8 cellular contexts compared by ENCODE assay signal in genomic region chr12:105053116-105053572, GRCh38. TPM values are rescaled to one million over a fixed set of nuclear protein-coding genes. Genes with fewer than 3 reads are reported as not detected.
DNase-seq lines count a peak whose midpoint lies in the region; ATAC-seq, FAIRE-seq and TF ChIP-seq lines count a peak whose summit lies in the region.

No MANE protein-coding gene starts in this region.

- no peaks in the 10 kb centered on the region for H3K4me1 ChIP-seq in thoracic aorta (ENCODE audit: control insufficient read depth in 1 of 2, low read depth in 2 of 2)

- peak; percentile 75 for DNase-seq in AG09319 (ENCODE audit: extremely low read depth, low read depth)
- DNase-seq in GM19239 (ENCODE audit: insufficient read length, low spot score), result peak; percentile 23
- peak; percentile 39 for DNase-seq in MG63
- peak; percentile 61 to 73 for DNase-seq in SHP77 (lab: John Stamatoyannopoulos, UW)
- DNase-seq in activated T-helper 1 cell treated with anti-CD3 and anti-CD28 coated beads, Interleukin-2, amount 50 U/mL, for 16 hours (ENCODE audit: low read depth in 1 of 2, low spot score in 1 of 2), result peak; percentile 49 to 52
- peak; percentile 75 to 88 for DNase-seq in foreskin fibroblast
- peak; percentile 77 for DNase-seq in omental fat pad (ENCODE audit: low spot score)
- peak; percentile 29 for DNase-seq in thoracic aorta (ENCODE audit: low spot score)

- peak; percentile 92 for TF ChIP-seq CTCF in AG09319 (IDR thresholded peaks at IDR 0.05; ENCODE audit: low read depth, low read length)
- TF ChIP-seq CTCF in foreskin fibroblast (IDR thresholded peaks at IDR 0.05; ENCODE audit: low read depth, low read length), result peak; percentile 84
- peak in 2 of 3 donors; percentile 13 to 46 for TF ChIP-seq CTCF in omental fat pad (IDR thresholded peaks at IDR 0.05)
- peak; percentile 91 for TF ChIP-seq CTCF in thoracic aorta (IDR thresholded peaks at IDR 0.05)

- no peaks in the 10 kb centered on the region for H3K27me3 ChIP-seq in MG63
- no peaks in the 10 kb centered on the region for H3K27me3 ChIP-seq in thoracic aorta (replicated peaks; ENCODE audit: insufficient read depth)

- no peak overlapping the region for H3K4me3 ChIP-seq in MG63
- H3K4me3 ChIP-seq in foreskin fibroblast (ENCODE audit: low read depth in 1 of 2, low read length in 2 of 2), result no peak overlapping the region
- H3K4me3 ChIP-seq in thoracic aorta, result no peak overlapping the region

- H3K9me3 ChIP-seq in MG63 (peaks cover 11% of the 10 kb centered on the region; the same call in 1 of the 2 replicates), thoracic aorta (peaks cover 7% of the 10 kb centered on the region)

- ATAC-seq in omental fat pad (ENCODE audit: low FRiP score) (peak; percentile 77), thoracic aorta (ENCODE audit: insufficient number of reproducible peaks, low FRiP score, low read depth) (no peak)

- H3K36me3 ChIP-seq in MG63 (peaks cover 85% of the 10 kb centered on the region), thoracic aorta (peaks cover 18% of the 10 kb centered on the region)

- peak; percentile 97 for FAIRE-seq in GM19239 (lab: Jason Lieb, UNC)

- H3K27ac ChIP-seq in thoracic aorta, result no peak overlapping the region

RNA-seq across cellular contexts. Expression of gene ALDH1L2, which starts 31.1 kb away (rescaled TPM):
- total RNA-seq in MG63 (2014; rRNA removed; shearing (Covaris generic); ENCODE audit: low replicate concordance), result 10.5 and 11.2 TPM in 2 replicates
- total RNA-seq in omental fat pad (10 to 100 TPM in 1 of 4 donors, 1 to 10 TPM in 3; 3.7 to 22.4 (median 5.2) TPM), thoracic aorta (10 to 100 TPM; 16.5 to 21.1 TPM)

RNA-seq across cellular contexts. Expression of gene WASHC4, which starts 54.4 kb away (rescaled TPM):
- total RNA-seq in MG63 (2014; rRNA removed; shearing (Covaris generic); ENCODE audit: low replicate concordance), result 28.3 and 33.1 TPM in 2 replicates
- 100 to 1,000 TPM in 1 of 4 donors, 10 to 100 TPM in 3; 43.9 to 130 (median 58.4) TPM for total RNA-seq in omental fat pad
- total RNA-seq in thoracic aorta, result 10 to 100 TPM; 68.0 to 84.5 TPM

Comparison
In these comparisons a context has a peak if more than half of its experiments do, and no peak if none do; other contexts are left out.
1. DNase-seq: peak in every context shown above with its lines; median percentile 82 in foreskin fibroblast; 77 in omental fat pad; 75 in AG09319; 67 in SHP77; 50 in activated T-helper 1 cell treated with anti-CD3 and anti-CD28 coated beads, Interleukin-2, amount 50 U/mL, for 16 hours; 39 in MG63; 29 in thoracic aorta; 23 in GM19239.
2. CTCF ChIP-seq: peak in every context shown above with its lines; median percentile 92 in AG09319; 91 in thoracic aorta; 84 in foreskin fibroblast; 30 in omental fat pad.